In genomic region chr9:130518198-130518597, GRCh38 we compare ENCODE assay signal across 17 cellular contexts.
A peak's percentile ranks its signal among the peaks of the same experiment; 100 is the strongest.
DNase-seq lines count a peak whose midpoint lies in the region; ATAC-seq and TF ChIP-seq lines count a peak whose summit lies in the region.
"Had no signal": no experiment of that assay in that cellular context is flagged by ENCODE, and none has a peak within 500 bp of the region (broad histone marks: within the 10 kb centered on the region; RNA-seq: fewer than 3 reads in every experiment).

No MANE protein-coding gene starts in this region.

- H3K9me3 ChIP-seq in SK-N-SH (no peaks in the 10 kb centered on the region), esophagus muscularis mucosa (no peaks in the 10 kb centered on the region)
- H3K9me3 ChIP-seq: A549, Caco-2 had no signal

- H3K36me3 ChIP-seq in SK-N-SH (replicated peaks in 1 of 2; ENCODE audit: control insufficient read depth in 1 of 2, insufficient read depth in 2 of 2, low read length in 1 of 2): no peaks in the 10 kb centered on the region
- no peaks in the 10 kb centered on the region for H3K36me3 ChIP-seq in esophagus muscularis mucosa
- H3K36me3 ChIP-seq: BLaER1 treated with 17β-estradiol and CSF1 and Interleukin-3, amounts not matched to agents 10 nM and 100 nM had no signal

- no peaks in the 10 kb centered on the region for H3K9me2 ChIP-seq in SK-N-SH

- H4K20me1 ChIP-seq in SK-N-SH (ENCODE audit: insufficient read depth): no peaks in the 10 kb centered on the region
- H4K20me1 ChIP-seq: BLaER1 treated with 17β-estradiol and CSF1 and Interleukin-3, amounts not matched to agents 10 nM and 100 nM had no signal

- TF ChIP-seq POLR2A in esophagus muscularis mucosa (IDR thresholded peaks at IDR 0.05; ENCODE audit: low read depth): no peak

- TF ChIP-seq CTCF in SK-N-SH (IDR thresholded peaks at IDR 0.05) (no peak), VCaP (conservative IDR thresholded peaks at IDR 0.05) (no peak), esophagus muscularis mucosa (IDR thresholded peaks at IDR 0.05) (no peak)

- POLR2A ChIA-PET in SK-N-SH (lab: Yijun Ruan, JAX): no interaction called here

- intact Hi-C loops in esophagus muscularis mucosa (cut with DNase I): no loop called here

- peak; percentile 2 for DNase-seq in SK-N-SH
- DNase-seq in NCI-H446 treated with DMSO at 0.1 percent for 48 hours (lab: John Stamatoyannopoulos, UW): peak; percentile 31
- DNase-seq in left lobe of liver (ENCODE audit: low spot score): no peak
- no peak for DNase-seq in esophagus muscularis mucosa (ENCODE audit: extremely low spot score)
- DNase-seq: AML-193; Caco-2; Calu3; CD4-positive, alpha-beta T cell; CD8-positive, alpha-beta T cell; GF-D8 had no signal

- H3K27me3 ChIP-seq in SK-N-SH (ENCODE audit: insufficient read depth) (no peaks in the 10 kb centered on the region), esophagus muscularis mucosa (peaks cover 0 to 23% (median 0%) of the 10 kb centered on the region in 4 donors)
- H3K27me3 ChIP-seq: BLaER1 treated with 17β-estradiol and CSF1 and Interleukin-3, amounts not matched to agents 10 nM and 100 nM had no signal

- CTCF ChIA-PET in SK-N-SH (lab: Yijun Ruan, JAX): interaction anchor here (0.9 kb wide), 1 partner anchor 164 kb away, joined by 4 read pairs; no protein-coding TSS in a partner anchor

- ATAC-seq in SK-N-SH treated with all-trans-retinoic acid at 6 μM for 48 hours: no peak
- ATAC-seq in left lobe of liver: peak; percentile 84
- ATAC-seq in esophagus mucosa: no peak
- ATAC-seq: A549; CD8-positive, alpha-beta T cell had no signal

- H3K4me3 ChIP-seq in SK-N-SH (ENCODE audit: low read depth in 2 of 2, low read length in 1 of 2) (no peak overlapping the region), esophagus muscularis mucosa (no peak overlapping the region)
- H3K4me3 ChIP-seq: A549; BLaER1 treated with 17β-estradiol and CSF1 and Interleukin-3, amounts not matched to agents 10 nM and 100 nM had no signal

- no peak for TF ChIP-seq RAD21 in SK-N-SH (IDR thresholded peaks at IDR 0.05; ENCODE audit: low read length)

- 75% methylated on average over 2 of the region's 2 CpGs for WGBS in SK-N-SH (ENCODE audit: low lambda C conversion rate)
- WGBS in esophagus muscularis mucosa: 51% methylated on average over 2 of the region's 2 CpGs

- no peak overlapping the region for H3K9ac ChIP-seq in SK-N-SH

- H3K4me1 ChIP-seq in SK-N-SH (ENCODE audit: control insufficient read depth in 1 of 2, insufficient read depth in 2 of 2, low read depth in 1 of 2, low read length in 1 of 2) (no peaks in the 10 kb centered on the region; a peak in 1 of 4 replicates), esophagus muscularis mucosa (no peaks in the 10 kb centered on the region)
- H3K4me1 ChIP-seq: A549 had no signal

- H3K4me2 ChIP-seq in SK-N-SH: no peak overlapping the region
- H3K4me2 ChIP-seq: A549 had no signal

- H2AFZ ChIP-seq in SK-N-SH (ENCODE audit: low read depth): no peak overlapping the region

- no peaks in the 10 kb centered on the region for H3K79me2 ChIP-seq in SK-N-SH (ENCODE audit: insufficient read depth)

- H3K27ac ChIP-seq in SK-N-SH (ENCODE audit: low read depth in 2 of 2, low read length in 1 of 2): no peak overlapping the region
- H3K27ac ChIP-seq in VCaP: peak overlapping the region; percentile 69
- H3K27ac ChIP-seq in esophagus muscularis mucosa (replicated peaks in 1 of 4): no peak overlapping the region
- H3K27ac ChIP-seq: 22Rv1, A549, C4-2B had no signal

- H3F3A ChIP-seq in SK-N-SH (replicated peaks; ENCODE audit: insufficient read depth): no peaks in the 10 kb centered on the region

- TF ChIP-seq EP300 in SK-N-SH (IDR thresholded peaks at IDR 0.05; ENCODE audit: borderline replicate concordance in 1 of 2, low read depth in 1 of 2, low read length in 1 of 2): no peak
- no peak for TF ChIP-seq EP300 in esophagus muscularis mucosa (IDR thresholded peaks at IDR 0.05)

TF ChIP-seq in SK-N-SH, 30 proteins besides CTCF, POLR2A, EP300 and RAD21 (continues in another document):
- TF ChIP-seq MEF2A (IDR thresholded peaks at IDR 0.05; ENCODE audit: borderline replicate concordance, low read depth): no peak
- no peak for TF ChIP-seq NRF1 (IDR thresholded peaks at IDR 0.05; ENCODE audit: low read depth, low read length)
- TF ChIP-seq USF1 (IDR thresholded peaks at IDR 0.05; ENCODE audit: borderline replicate concordance, low read depth): no peak
- no peak for TF ChIP-seq GATA2 (CRISPR knock-in tag; IDR thresholded peaks at IDR 0.05)
- TF ChIP-seq REST (IDR thresholded peaks at IDR 0.05; ENCODE audit: low read depth, low read length): no peak

TF ChIP-seq in SK-N-SH treated with all-trans-retinoic acid at 6 μM for 48 hours, 23 proteins besides CTCF, POLR2A, EP300 and RAD21:
- TF ChIP-seq ZFP30 (CRISPR knock-in tag; IDR thresholded peaks at IDR 0.05): no peak
- no peak for TF ChIP-seq ZNF565 (CRISPR knock-in tag; conservative IDR thresholded peaks at IDR 0.05; ENCODE audit: low read depth)
- no peak for TF ChIP-seq ZNF8 (CRISPR knock-in tag; IDR thresholded peaks at IDR 0.05)

Comparison
In these comparisons a context has a peak if more than half of its experiments do, and no peak if none do; other contexts are left out.
1. DNase-seq: peak in SK-N-SH (single experiment) and NCI-H446 treated with DMSO at 0.1 percent for 48 hours (single experiment); none in left lobe of liver (single experiment) and esophagus muscularis mucosa (single experiment).